17 cellular contexts compared by ENCODE assay signal in genomic region chr1:26323382-26323781, GRCh38. TPM values are rescaled to one million over a fixed set of nuclear protein-coding genes. Genes with fewer than 3 reads are reported as not detected.
"Had no signal": no experiment of that assay in that cellular context is flagged by ENCODE, and none has a peak within 500 bp of the region (broad histone marks: within the 10 kb centered on the region; RNA-seq: fewer than 3 reads in every experiment).

No MANE protein-coding gene starts in this region.

- H3K27ac Mint-ChIP-seq: neural progenitor cell had no signal

- H3K9me3 ChIP-seq: adrenal gland, colonic mucosa, heart left ventricle, left lung, ovary, transverse colon had no signal

- H3K4me3 ChIP-seq: adrenal gland, colonic mucosa, heart left ventricle, left lung, neural progenitor cell, ovary, transverse colon had no signal

- H3K9me3 Mint-ChIP-seq: neural progenitor cell had no signal

- H3K36me3 ChIP-seq: adrenal gland, colonic mucosa, heart left ventricle, neural progenitor cell, ovary, transverse colon had no signal

- DNase-seq: activated gamma-delta T cell treated with Interleukin-2 at 50 U/mL for 16 hours; adrenal gland; colonic mucosa; effector CD4-positive, alpha-beta T cell; foreskin melanocyte; heart left ventricle; islet precursor cell; left lung; mesenchymal stem cell; ovary; SHP77; stimulated activated CD4-positive, alpha-beta T cell treated with anti-CD3 and anti-CD28 coated beads, Interleukin-4, amount 100 ng/mL, for 24 hours; T-helper 2 cell; transverse colon had no signal

- H3K27ac ChIP-seq: adrenal gland, colonic mucosa, heart left ventricle, left lung, neural progenitor cell, ovary, transverse colon had no signal

- H3K27me3 ChIP-seq: adrenal gland, colonic mucosa, heart left ventricle, neural progenitor cell, ovary, transverse colon had no signal

- ATAC-seq: heart left ventricle, left lung, SK-N-SH treated with all-trans-retinoic acid at 6 μM for 48 hours had no signal

- H3K4me3 Mint-ChIP-seq: neural progenitor cell had no signal

- H3K4me1 ChIP-seq: adrenal gland, colonic mucosa had no signal

RNA-seq across cellular contexts. Expression of gene CRYBG2, which starts 30.5 kb away (rescaled TPM):
- total RNA-seq: adrenal gland, cardiac septum had no signal
- polyA plus RNA-seq: heart left ventricle had no signal

RNA-seq across cellular contexts. Expression of gene ZNF683, which starts 49.2 kb away (rescaled TPM):
- total RNA-seq: cardiac septum, transverse colon had no signal
